In the genomic region with DNA sequence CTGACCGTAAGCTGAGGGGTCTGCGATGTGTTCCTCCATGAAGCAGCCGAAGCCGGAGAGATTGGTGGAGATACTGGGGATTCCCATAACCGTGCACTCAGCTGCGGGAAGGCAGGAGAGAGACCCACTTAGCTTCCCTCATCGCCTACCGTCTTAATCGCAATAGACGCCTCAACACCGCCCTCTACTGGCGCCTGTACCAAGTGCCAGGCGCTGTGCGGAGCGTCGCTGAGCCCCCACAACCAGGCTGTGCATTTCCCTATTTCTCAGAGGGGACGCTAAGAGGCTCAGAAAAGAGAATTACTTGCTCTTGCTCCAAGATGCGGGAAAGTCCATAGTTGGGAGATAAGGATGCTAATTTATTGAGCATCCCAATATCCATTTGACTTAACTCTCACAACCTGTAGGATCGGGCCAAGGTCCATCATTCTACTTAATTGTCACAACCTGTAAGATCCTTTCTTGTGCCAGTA, we compare ENCODE assay signal across 8 cellular contexts. TPM values are rescaled to one million over a fixed set of nuclear protein-coding genes. Genes with fewer than 3 reads are reported as not detected.
DNase-seq lines count a peak whose midpoint lies in the region; ATAC-seq and TF ChIP-seq lines count a peak whose summit lies in the region.

No MANE protein-coding gene starts in this region.

- H3K9me3 ChIP-seq in SK-N-SH, result no peaks in the 10 kb centered on the region

- ATAC-seq in Right ventricle myocardium superior (ENCODE audit: poor library complexity), result peak; percentile 53
- no peak for ATAC-seq in HG02763 (IDR thresholded peaks at IDR 0.05; ENCODE audit: unreplicated experiment)
- no peak for ATAC-seq in GM18861 (IDR thresholded peaks at IDR 0.05; ENCODE audit: unreplicated experiment)

- no peak overlapping the region; a peak in 1 of 4 replicates for H3K4me3 ChIP-seq in SK-N-SH (ENCODE audit: low read depth in 2 of 2, low read length in 1 of 2)

- POLR2A ChIA-PET in SK-N-SH (lab: Yijun Ruan, JAX), result interaction anchor here (1.1 to 1.2 kb wide), 2 partner anchors 135 to 183 kb away, joined by 4 read pairs; partner anchors contain the start of gene HSD17B14

- H3K9me2 ChIP-seq in SK-N-SH, result no peaks in the 10 kb centered on the region

- peaks cover 0 to 9% of the 10 kb centered on the region in 2 experiments; a peak in 2 of 4 replicates for H3K4me1 ChIP-seq in SK-N-SH (ENCODE audit: control insufficient read depth in 1 of 2, insufficient read depth in 2 of 2, low read depth in 1 of 2, low read length in 1 of 2)

- no peaks in the 10 kb centered on the region for H3K27me3 ChIP-seq in SK-N-SH (ENCODE audit: insufficient read depth)

- DNase-seq in DMS153 treated with DMSO at 0.1 percent for 48 hours (lab: John Stamatoyannopoulos, UW; ENCODE audit: unreplicated experiment) (peak; percentile 64), SK-N-SH (peak; percentile 87), Right ventricle myocardium superior (peak; percentile 91), renal cortical epithelial cell (ENCODE audit: low read depth) (peak; percentile 50)
- DNase-seq in activated naive CD4-positive, alpha-beta T cell treated with anti-CD3 and anti-CD28 coated beads, Interleukin-2, amount 50 U/mL, for 16 hours, result peak; percentile 87

- H3K79me2 ChIP-seq in SK-N-SH (ENCODE audit: insufficient read depth), result peaks cover 11% of the 10 kb centered on the region

- no peak overlapping the region for H2AFZ ChIP-seq in SK-N-SH (ENCODE audit: low read depth)

- 24% methylated on average over 18 of the region's 19 CpGs for WGBS in SK-N-SH (ENCODE audit: low lambda C conversion rate)

- H4K20me1 ChIP-seq in SK-N-SH (ENCODE audit: insufficient read depth), result peaks cover 11% of the 10 kb centered on the region

- H3F3A ChIP-seq in SK-N-SH (replicated peaks; ENCODE audit: insufficient read depth), result peaks cover 30% of the 10 kb centered on the region

- peaks cover 21 to 40% of the 10 kb centered on the region in 2 experiments for H3K36me3 ChIP-seq in SK-N-SH (replicated peaks in 1 of 2; ENCODE audit: control insufficient read depth in 1 of 2, insufficient read depth in 2 of 2, low read length in 1 of 2)

- TF ChIP-seq RAD21 in SK-N-SH (IDR thresholded peaks at IDR 0.05; ENCODE audit: low read length), result peak; percentile 82

- TF ChIP-seq EP300 in SK-N-SH (IDR thresholded peaks at IDR 0.05; ENCODE audit: borderline replicate concordance in 1 of 2, low read depth in 1 of 2, low read length in 1 of 2), result no peak

- H3K4me2 ChIP-seq in SK-N-SH, result no peak overlapping the region

- H3K9ac ChIP-seq in SK-N-SH, result no peak overlapping the region

- H3K27ac ChIP-seq in SK-N-SH (ENCODE audit: low read depth in 2 of 2, low read length in 1 of 2), result no peak overlapping the region

- CTCF ChIA-PET in SK-N-SH (lab: Yijun Ruan, JAX), result interaction anchor here (0.5 to 4.8 kb wide), 54 partner anchors 9 to 382 kb away, joined by 3 to 54 read pairs (median 4); partner anchors contain the start of genes BAX, CA11, DHDH and GYS1

- intact Hi-C loops in Right ventricle myocardium superior (cut with DNase I), result loop anchor here (10.0 kb wide), 1 partner anchor 166 kb away; no protein-coding TSS in a partner anchor

- TF ChIP-seq CTCF in LNCAP (IDR thresholded peaks at IDR 0.05) (peak; percentile 70), SK-N-SH (IDR thresholded peaks at IDR 0.05) (peak; percentile 94)

TF ChIP-seq in SK-N-SH, 30 proteins besides CTCF, POLR2A, EP300 and RAD21:
- TF ChIP-seq ELF1 (IDR thresholded peaks at IDR 0.05) (no peak), SMC3 (IDR thresholded peaks at IDR 0.05; ENCODE audit: low read depth, low read length) (peak; percentile 77)

RNA-seq across cellular contexts. Expression of gene FTL, which starts 5.8 kb away (rescaled TPM):
- 587 and 875 TPM in 2 replicates for polyA plus RNA-seq in SK-N-SH (2012; rRNA removed)
- 532 and 592 TPM in 2 replicates for polyA plus RNA-seq in SK-N-SH (2012; cell fraction: cytosol; rRNA removed)
- 164 and 250 TPM in 2 replicates for polyA plus RNA-seq in SK-N-SH (2012; cell fraction: nucleus; rRNA removed)
- total RNA-seq in Right ventricle myocardium superior (748 TPM), renal cortical epithelial cell (1,420 and 1,436 TPM in 2 replicates)

RNA-seq across cellular contexts. Expression of gene BAX, which starts 16.3 kb away (rescaled TPM):
- 278 and 640 TPM in 2 replicates for polyA plus RNA-seq in SK-N-SH (2012; rRNA removed)
- polyA plus RNA-seq in SK-N-SH (2012; cell fraction: cytosol; rRNA removed), result 233 and 284 TPM in 2 replicates
- 332 and 395 TPM in 2 replicates for polyA plus RNA-seq in SK-N-SH (2012; cell fraction: nucleus; rRNA removed)
- total RNA-seq in Right ventricle myocardium superior, result 21.5 TPM
- 101 and 135 TPM in 2 replicates for total RNA-seq in renal cortical epithelial cell

RNA-seq across cellular contexts. Expression of gene GYS1, which starts 22.1 kb away (rescaled TPM):
- 24.1 and 25.3 TPM in 2 replicates for polyA plus RNA-seq in SK-N-SH (2012; rRNA removed)
- polyA plus RNA-seq in SK-N-SH (2012; cell fraction: cytosol; rRNA removed), result 12.9 and 18.2 TPM in 2 replicates
- 69.6 and 71.7 TPM in 2 replicates for polyA plus RNA-seq in SK-N-SH (2012; cell fraction: nucleus; rRNA removed)
- 100 TPM for total RNA-seq in Right ventricle myocardium superior
- total RNA-seq in renal cortical epithelial cell, result 42.9 and 72.1 TPM in 2 replicates

RNA-seq across cellular contexts. Expression of gene RUVBL2, which starts 22.7 kb away (rescaled TPM):
- polyA plus RNA-seq in SK-N-SH (2012; rRNA removed), result 411 and 459 TPM in 2 replicates
- polyA plus RNA-seq in SK-N-SH (2012; cell fraction: cytosol; rRNA removed), result 196 and 298 TPM in 2 replicates
- polyA plus RNA-seq in SK-N-SH (2012; cell fraction: nucleus; rRNA removed), result 340 and 467 TPM in 2 replicates
- total RNA-seq in Right ventricle myocardium superior (41.7 TPM), renal cortical epithelial cell (170 and 313 TPM in 2 replicates)

RNA-seq across cellular contexts. Expression of gene DHDH, which starts 37.5 kb away (rescaled TPM):
- 0.31 and 0.72 TPM in 2 replicates for polyA plus RNA-seq in SK-N-SH (2012; rRNA removed)
- polyA plus RNA-seq in SK-N-SH (2012; cell fraction: cytosol; rRNA removed), result 0.30 and 0.34 TPM in 2 replicates
- 0.37 and 0.45 TPM in 2 replicates for polyA plus RNA-seq in SK-N-SH (2012; cell fraction: nucleus; rRNA removed)
- total RNA-seq in Right ventricle myocardium superior (not detected), renal cortical epithelial cell (0.10 and 1.7 TPM in 2 replicates)
